8 cellular contexts compared by ENCODE assay signal in the genomic region with DNA sequence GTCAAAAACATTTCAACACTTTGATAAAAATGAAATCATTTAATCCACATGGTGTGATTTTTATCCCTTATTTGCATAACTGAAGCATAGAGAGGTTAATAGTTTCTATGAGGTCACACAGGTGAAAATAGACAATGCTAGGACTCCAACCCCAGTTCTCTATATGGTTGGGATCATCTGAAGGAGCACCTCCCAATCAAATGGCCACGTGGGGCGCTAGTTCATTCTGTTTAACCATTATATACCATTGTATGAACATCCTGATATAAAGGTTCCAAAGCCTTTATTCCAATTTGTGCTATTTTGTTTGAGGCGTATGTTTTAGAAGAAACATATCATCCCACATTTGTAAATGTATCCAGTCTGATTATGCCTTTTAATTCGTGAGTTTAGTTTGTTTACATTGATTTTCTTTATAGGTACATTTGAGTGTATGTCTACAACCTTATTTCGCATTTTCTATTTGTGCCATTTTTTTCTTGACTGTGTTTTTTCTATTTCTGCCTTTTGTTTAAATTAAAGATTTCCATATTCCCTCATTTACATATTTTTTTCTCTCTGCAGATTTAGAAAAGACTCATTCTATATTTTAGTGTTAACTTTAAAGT.
A peak's percentile ranks its signal among the peaks of the same experiment; 100 is the strongest.
DNase-seq lines count a peak whose midpoint lies in the region; ATAC-seq and TF ChIP-seq lines count a peak whose summit lies in the region.

No MANE protein-coding gene starts in this region.

- H3K4me3 Mint-ChIP-seq in activated CD8-positive, alpha-beta T cell treated with anti-CD3 and anti-CD28 coated beads for 36 hours = no peak overlapping the region
- H3K4me3 Mint-ChIP-seq in activated CD8-positive, alpha-beta T cell treated with anti-CD3 and anti-CD28 coated beads, Interleukin-2, amount 10 ng/mL, durations not matched to agents 7 days and 5 days = no peak overlapping the region
- H3K4me3 Mint-ChIP-seq in type B pancreatic cell (no peak overlapping the region), mesothelial cell of epicardium (no peak overlapping the region)

- in situ Hi-C loops in SK-MEL-5 (cut with HindIII; ENCODE audit: low pct_unique_long_range_greater_than_20kb, low sequenced_read_pairs) = no loop called here

- no peaks in the 10 kb centered on the region for H3K4me1 Mint-ChIP-seq in activated CD8-positive, alpha-beta T cell treated with anti-CD3 and anti-CD28 coated beads for 36 hours (ENCODE audit: low read depth)
- no peaks in the 10 kb centered on the region for H3K4me1 Mint-ChIP-seq in activated CD8-positive, alpha-beta T cell treated with anti-CD3 and anti-CD28 coated beads, Interleukin-2, amount 10 ng/mL, durations not matched to agents 7 days and 5 days (ENCODE audit: low read depth)
- no peaks in the 10 kb centered on the region for H3K4me1 Mint-ChIP-seq in type B pancreatic cell (ENCODE audit: unreplicated experiment)
- peaks cover 14% of the 10 kb centered on the region for H3K4me1 Mint-ChIP-seq in mesothelial cell of epicardium

- H3K27ac Mint-ChIP-seq in activated CD8-positive, alpha-beta T cell treated with anti-CD3 and anti-CD28 coated beads for 36 hours = no peak overlapping the region
- H3K27ac Mint-ChIP-seq in activated CD8-positive, alpha-beta T cell treated with anti-CD3 and anti-CD28 coated beads, Interleukin-2, amount 10 ng/mL, durations not matched to agents 7 days and 5 days = no peak overlapping the region
- H3K27ac Mint-ChIP-seq in type B pancreatic cell (no peak overlapping the region), mesothelial cell of epicardium (no peak overlapping the region)

- no peaks in the 10 kb centered on the region for H3K27me3 Mint-ChIP-seq in activated CD8-positive, alpha-beta T cell treated with anti-CD3 and anti-CD28 coated beads for 36 hours
- H3K27me3 Mint-ChIP-seq in activated CD8-positive, alpha-beta T cell treated with anti-CD3 and anti-CD28 coated beads, Interleukin-2, amount 10 ng/mL, durations not matched to agents 7 days and 5 days (ENCODE audit: low read depth) = no peaks in the 10 kb centered on the region
- H3K27me3 Mint-ChIP-seq in type B pancreatic cell = no peaks in the 10 kb centered on the region
- H3K27me3 Mint-ChIP-seq in mesothelial cell of epicardium (ENCODE audit: low read depth) = no peaks in the 10 kb centered on the region

- peaks cover 7% of the 10 kb centered on the region for H3K9me3 Mint-ChIP-seq in activated CD8-positive, alpha-beta T cell treated with anti-CD3 and anti-CD28 coated beads for 36 hours
- H3K9me3 Mint-ChIP-seq in activated CD8-positive, alpha-beta T cell treated with anti-CD3 and anti-CD28 coated beads, Interleukin-2, amount 10 ng/mL, durations not matched to agents 7 days and 5 days (ENCODE audit: insufficient read depth) = peaks cover 10% of the 10 kb centered on the region
- no peaks in the 10 kb centered on the region for H3K9me3 Mint-ChIP-seq in type B pancreatic cell
- no peaks in the 10 kb centered on the region for H3K9me3 Mint-ChIP-seq in mesothelial cell of epicardium

- POLR2A ChIA-PET in activated CD8-positive, alpha-beta T cell treated with anti-CD3 and anti-CD28 coated beads for 36 hours (lab: Charles Lee) = no interaction called here
- POLR2A ChIA-PET in activated CD8-positive, alpha-beta T cell treated with anti-CD3 and anti-CD28 coated beads, Interleukin-2, amount 10 ng/mL, durations not matched to agents 7 days and 5 days (lab: Charles Lee) = no interaction called here

- CTCF ChIA-PET in activated CD8-positive, alpha-beta T cell treated with anti-CD3 and anti-CD28 coated beads for 36 hours (lab: Charles Lee) = no interaction called here
- CTCF ChIA-PET in activated CD8-positive, alpha-beta T cell treated with anti-CD3 and anti-CD28 coated beads, Interleukin-2, amount 10 ng/mL, durations not matched to agents 7 days and 5 days (lab: Charles Lee) = no interaction called here

- no peaks in the 10 kb centered on the region for H3K36me3 Mint-ChIP-seq in activated CD8-positive, alpha-beta T cell treated with anti-CD3 and anti-CD28 coated beads for 36 hours (ENCODE audit: low read depth)
- H3K36me3 Mint-ChIP-seq in activated CD8-positive, alpha-beta T cell treated with anti-CD3 and anti-CD28 coated beads, Interleukin-2, amount 10 ng/mL, durations not matched to agents 7 days and 5 days (ENCODE audit: low read depth) = no peaks in the 10 kb centered on the region
- H3K36me3 Mint-ChIP-seq in type B pancreatic cell (no peaks in the 10 kb centered on the region), mesothelial cell of epicardium (no peaks in the 10 kb centered on the region)

- peak; percentile 22 for DNase-seq in activated CD8-positive, alpha-beta T cell treated with anti-CD3 and anti-CD28 coated beads for 36 hours
- DNase-seq in activated CD8-positive, alpha-beta T cell treated with anti-CD3 and anti-CD28 coated beads, Interleukin-2, amount 10 ng/mL, durations not matched to agents 7 days and 5 days = no peak
- DNase-seq in SK-MEL-5 (ENCODE audit: low read depth, low spot score) = peak; percentile 51
- DNase-seq in type B pancreatic cell (ENCODE audit: extremely low spot score, unreplicated experiment) = no peak
- DNase-seq in NCI-H345 treated with DMSO at 0.1 percent for 48 hours (lab: John Stamatoyannopoulos, UW; ENCODE audit: unreplicated experiment) = no peak
- no peak for DNase-seq in mesothelial cell of epicardium (ENCODE audit: low spot score in 2 of 2, unreplicated experiment in 2 of 2)
- no peak for DNase-seq in SHP77 treated with DMSO at 0.1 percent for 48 hours (lab: John Stamatoyannopoulos, UW)

- no peak for ATAC-seq in activated CD8-positive, alpha-beta T cell treated with anti-CD3 and anti-CD28 coated beads for 36 hours
- no peak for ATAC-seq in activated CD8-positive, alpha-beta T cell treated with anti-CD3 and anti-CD28 coated beads, Interleukin-2, amount 10 ng/mL, durations not matched to agents 7 days and 5 days
- ATAC-seq in HG03045 (IDR thresholded peaks at IDR 0.05; ENCODE audit: unreplicated experiment) = peak; percentile 77

- intact Hi-C loops in activated CD8-positive, alpha-beta T cell treated with anti-CD3 and anti-CD28 coated beads for 36 hours (cut with micrococcal nuclease) = no loop called here

- TF ChIP-seq CTCF in activated CD8-positive, alpha-beta T cell treated with anti-CD3 and anti-CD28 coated beads for 36 hours (IDR thresholded peaks at IDR 0.05) = peak; percentile 23
- TF ChIP-seq CTCF in type B pancreatic cell (conservative IDR thresholded peaks at IDR 0.05) (peak; percentile 70), mesothelial cell of epicardium (IDR thresholded peaks at IDR 0.05; ENCODE audit: unreplicated experiment) (no peak)

Comparison
In these comparisons a context has a peak if more than half of its experiments do, and no peak if none do; other contexts are left out.
1. DNase-seq: peak in activated CD8-positive, alpha-beta T cell treated with anti-CD3 and anti-CD28 coated beads for 36 hours (single experiment) and SK-MEL-5 (single experiment); none in activated CD8-positive, alpha-beta T cell treated with anti-CD3 and anti-CD28 coated beads, Interleukin-2, amount 10 ng/mL, durations not matched to agents 7 days and 5 days (single experiment), type B pancreatic cell (single experiment), NCI-H345 treated with DMSO at 0.1 percent for 48 hours (single experiment), mesothelial cell of epicardium (0 of 2) and SHP77 treated with DMSO at 0.1 percent for 48 hours (single experiment).